ENCODE assay signal across 9 cellular contexts in genomic region chr5:175321927-175322532, GRCh38.
DNase-seq lines count a peak whose midpoint lies in the region; ATAC-seq and TF ChIP-seq lines count a peak whose summit lies in the region.
"Had no signal": no experiment of that assay in that cellular context is flagged by ENCODE, and none has a peak within 500 bp of the region (broad histone marks: within the 10 kb centered on the region; RNA-seq: fewer than 3 reads in every experiment).

No MANE protein-coding gene starts in this region.

- H3K27me3 Mint-ChIP-seq in CD4-positive, alpha-beta memory T cell: peaks cover 6 to 8% of the 10 kb centered on the region in 2 donors
- peaks cover 4% of the 10 kb centered on the region for H3K27me3 Mint-ChIP-seq in activated CD8-positive, alpha-beta T cell treated with anti-CD3 and anti-CD28 coated beads for 36 hours
- peaks cover 18% of the 10 kb centered on the region for H3K27me3 Mint-ChIP-seq in type B pancreatic cell

- no peak overlapping the region for H3K4me3 Mint-ChIP-seq in CD4-positive, alpha-beta memory T cell
- no peak overlapping the region for H3K4me3 Mint-ChIP-seq in activated CD8-positive, alpha-beta T cell treated with anti-CD3 and anti-CD28 coated beads for 36 hours
- no peak overlapping the region for H3K4me3 Mint-ChIP-seq in type B pancreatic cell
- H3K4me3 Mint-ChIP-seq: activated naive CD8-positive, alpha-beta T cell treated with anti-CD3 and anti-CD28 coated beads, Interleukin-2, amount 10 ng/mL, durations not matched to agents 7 days and 5 days had no signal

- POLR2A ChIA-PET in CD4-positive, alpha-beta memory T cell (lab: Charles Lee; ENCODE audit: partially characterized antibody): no interaction called here
- POLR2A ChIA-PET in activated CD8-positive, alpha-beta T cell treated with anti-CD3 and anti-CD28 coated beads for 36 hours (lab: Charles Lee): no interaction called here

- peak overlapping the region in 1 of 7 donors; percentile 42 for H3K27ac Mint-ChIP-seq in CD4-positive, alpha-beta memory T cell
- no peak overlapping the region for H3K27ac Mint-ChIP-seq in activated CD8-positive, alpha-beta T cell treated with anti-CD3 and anti-CD28 coated beads for 36 hours
- H3K27ac Mint-ChIP-seq in type B pancreatic cell: no peak overlapping the region
- H3K27ac Mint-ChIP-seq: activated naive CD8-positive, alpha-beta T cell treated with anti-CD3 and anti-CD28 coated beads, Interleukin-2, amount 10 ng/mL, durations not matched to agents 7 days and 5 days had no signal

- CTCF ChIA-PET in CD4-positive, alpha-beta memory T cell (lab: Charles Lee; ENCODE audit: partially characterized antibody): no interaction called here
- CTCF ChIA-PET in activated CD8-positive, alpha-beta T cell treated with anti-CD3 and anti-CD28 coated beads for 36 hours (lab: Charles Lee): no interaction called here

- H3K4me1 Mint-ChIP-seq in CD4-positive, alpha-beta memory T cell: no peaks in the 10 kb centered on the region
- no peaks in the 10 kb centered on the region for H3K4me1 Mint-ChIP-seq in activated CD8-positive, alpha-beta T cell treated with anti-CD3 and anti-CD28 coated beads for 36 hours (ENCODE audit: low read depth)
- H3K4me1 Mint-ChIP-seq in type B pancreatic cell (ENCODE audit: unreplicated experiment): no peaks in the 10 kb centered on the region
- H3K4me1 Mint-ChIP-seq: activated naive CD8-positive, alpha-beta T cell treated with anti-CD3 and anti-CD28 coated beads, Interleukin-2, amount 10 ng/mL, durations not matched to agents 7 days and 5 days had no signal

- TF ChIP-seq CTCF in activated CD8-positive, alpha-beta T cell treated with anti-CD3 and anti-CD28 coated beads for 36 hours (IDR thresholded peaks at IDR 0.05): no peak
- TF ChIP-seq CTCF in type B pancreatic cell (conservative IDR thresholded peaks at IDR 0.05): no peak

- no peak overlapping the region for H3K4me3 ChIP-seq in CD4-positive, alpha-beta memory T cell (ENCODE audit: low read length in 2 of 2)

- no peak for ATAC-seq in activated CD8-positive, alpha-beta T cell treated with anti-CD3 and anti-CD28 coated beads for 36 hours
- ATAC-seq in GM19395 (IDR thresholded peaks at IDR 0.05; ENCODE audit: unreplicated experiment) (no peak), GM19452 (IDR thresholded peaks at IDR 0.05; ENCODE audit: unreplicated experiment) (no peak)

- H3K9me3 Mint-ChIP-seq in CD4-positive, alpha-beta memory T cell: peaks cover 0 to 8% (median 0%) of the 10 kb centered on the region in 8 donors
- no peaks in the 10 kb centered on the region for H3K9me3 Mint-ChIP-seq in activated CD8-positive, alpha-beta T cell treated with anti-CD3 and anti-CD28 coated beads for 36 hours
- no peaks in the 10 kb centered on the region for H3K9me3 Mint-ChIP-seq in type B pancreatic cell
- H3K9me3 Mint-ChIP-seq: activated naive CD8-positive, alpha-beta T cell treated with anti-CD3 and anti-CD28 coated beads, Interleukin-2, amount 10 ng/mL, durations not matched to agents 7 days and 5 days had no signal

- no peaks in the 10 kb centered on the region for H3K27me3 ChIP-seq in CD4-positive, alpha-beta memory T cell (ENCODE audit: insufficient read depth, low read length)

- peak in 4 of 5 donors; percentile 3 to 22 (median 10) for DNase-seq in CD4-positive, alpha-beta memory T cell
- DNase-seq in HK-2 (ENCODE audit: unreplicated experiment) (peak; percentile 8), iris pigment epithelial cell (ENCODE audit: low read depth) (peak; percentile 3), type B pancreatic cell (ENCODE audit: extremely low spot score, unreplicated experiment) (no peak), HuH-7.5 (ENCODE audit: low spot score) (no peak)
- DNase-seq in activated CD8-positive, alpha-beta T cell treated with anti-CD3 and anti-CD28 coated beads for 36 hours: peak; percentile 32
- DNase-seq: activated naive CD8-positive, alpha-beta T cell treated with anti-CD3 and anti-CD28 coated beads, Interleukin-2, amount 10 ng/mL, durations not matched to agents 7 days and 5 days had no signal

- H3K36me3 ChIP-seq in CD4-positive, alpha-beta memory T cell (ENCODE audit: insufficient read depth, low read length): no peaks in the 10 kb centered on the region

- intact Hi-C loops in CD4-positive, alpha-beta memory T cell (cut with micrococcal nuclease): no loop called here
- intact Hi-C loops in activated CD8-positive, alpha-beta T cell treated with anti-CD3 and anti-CD28 coated beads for 36 hours (cut with micrococcal nuclease): no loop called here

- H3K27ac ChIP-seq in CD4-positive, alpha-beta memory T cell (ENCODE audit: low read depth, low read length): no peak overlapping the region

- H3K9me3 ChIP-seq in CD4-positive, alpha-beta memory T cell (ENCODE audit: control insufficient read depth in 1 of 2, low read length in 2 of 2): no peaks in the 10 kb centered on the region

- H3K36me3 Mint-ChIP-seq in CD4-positive, alpha-beta memory T cell: no peaks in the 10 kb centered on the region
- no peaks in the 10 kb centered on the region for H3K36me3 Mint-ChIP-seq in activated CD8-positive, alpha-beta T cell treated with anti-CD3 and anti-CD28 coated beads for 36 hours (ENCODE audit: low read depth)
- H3K36me3 Mint-ChIP-seq in type B pancreatic cell: no peaks in the 10 kb centered on the region
- H3K36me3 Mint-ChIP-seq: activated naive CD8-positive, alpha-beta T cell treated with anti-CD3 and anti-CD28 coated beads, Interleukin-2, amount 10 ng/mL, durations not matched to agents 7 days and 5 days had no signal

- H3K4me1 ChIP-seq in CD4-positive, alpha-beta memory T cell (ENCODE audit: insufficient read depth, low read length): no peaks in the 10 kb centered on the region

Comparison
In these comparisons a context has a peak if more than half of its experiments do, and no peak if none do; other contexts are left out.
1. DNase-seq: peak in CD4-positive, alpha-beta memory T cell (4 of 5), HK-2 (single experiment), activated CD8-positive, alpha-beta T cell treated with anti-CD3 and anti-CD28 coated beads for 36 hours (single experiment) and iris pigment epithelial cell (single experiment); none in type B pancreatic cell (single experiment) and HuH-7.5 (single experiment).